ENCODE assay signal across 13 cellular contexts in the genomic region with DNA sequence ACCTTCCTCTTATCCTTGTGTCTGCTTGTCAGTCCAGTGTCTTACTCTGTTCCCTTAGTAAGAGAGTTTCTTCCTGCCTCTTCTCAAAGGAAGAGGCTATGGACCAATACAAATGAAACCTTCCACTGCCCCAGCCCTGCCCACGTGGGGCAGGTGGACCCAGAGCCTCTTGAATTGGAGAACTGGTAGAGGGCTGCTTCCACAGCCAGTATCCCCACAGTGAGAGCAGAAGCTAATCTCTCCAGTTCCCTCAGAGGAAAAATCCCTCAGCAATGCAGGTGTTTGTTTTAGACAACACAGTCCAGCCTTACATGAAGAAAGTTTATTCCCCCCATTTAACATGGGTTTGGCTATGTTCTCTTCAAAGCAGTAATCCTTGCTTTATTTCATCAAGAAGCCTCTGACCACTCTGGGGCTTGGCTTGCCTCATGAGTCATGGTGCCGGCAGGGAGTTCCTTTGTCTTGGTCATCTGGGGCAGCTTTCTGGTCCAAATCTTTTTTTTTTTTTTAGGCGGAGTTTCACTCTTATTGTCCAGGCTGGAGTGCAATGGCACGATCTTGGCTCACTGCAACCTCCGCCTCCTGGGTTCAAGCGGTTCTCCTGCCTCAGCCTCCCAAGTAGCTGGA. TPM values are rescaled to one million over a fixed set of nuclear protein-coding genes. Genes with fewer than 3 reads are reported as not detected.
DNase-seq lines count a peak whose midpoint lies in the region; ATAC-seq and TF ChIP-seq lines count a peak whose summit lies in the region.
"Had no signal": no experiment of that assay in that cellular context is flagged by ENCODE, and none has a peak within 500 bp of the region (broad histone marks: within the 10 kb centered on the region; RNA-seq: fewer than 3 reads in every experiment).

No MANE protein-coding gene starts in this region.

- H3K4me3 Mint-ChIP-seq in activated CD8-positive, alpha-beta T cell treated with anti-CD3 and anti-CD28 coated beads for 36 hours = no peak overlapping the region
- H3K4me3 Mint-ChIP-seq: stimulated activated memory B cell treated with anti-CD40 and anti-IgM and Interleukin-4, amounts not matched to agents 10 μg/mL and 1 μg/mL and 100 μg/mL, for 72 hours had no signal

- H3K27me3 Mint-ChIP-seq in activated CD8-positive, alpha-beta T cell treated with anti-CD3 and anti-CD28 coated beads for 36 hours = peaks cover 15% of the 10 kb centered on the region

- H3K4me1 ChIP-seq in left lung = peaks cover 0 to 4% of the 10 kb centered on the region in 2 donors

- H3K27me3 ChIP-seq in left lung = no peaks in the 10 kb centered on the region

- H3K27ac ChIP-seq in left lung = no peak overlapping the region

- H3K4me3 ChIP-seq in cardiac fibroblast (replicated peaks in 1 of 2; ENCODE audit: low read depth in 2 of 2, low read length in 2 of 2) (no peak overlapping the region), left lung (no peak overlapping the region)
- H3K4me3 ChIP-seq: GM12878 had no signal

- no peaks in the 10 kb centered on the region for H3K4me1 Mint-ChIP-seq in activated CD8-positive, alpha-beta T cell treated with anti-CD3 and anti-CD28 coated beads for 36 hours (ENCODE audit: low read depth)

- no peak overlapping the region for H3K27ac Mint-ChIP-seq in activated CD8-positive, alpha-beta T cell treated with anti-CD3 and anti-CD28 coated beads for 36 hours
- H3K27ac Mint-ChIP-seq: stimulated activated memory B cell treated with anti-CD40 and anti-IgM and Interleukin-4, amounts not matched to agents 10 μg/mL and 1 μg/mL and 100 μg/mL, for 72 hours had no signal

- H3K36me3 ChIP-seq in left lung = no peaks in the 10 kb centered on the region

- POLR2A ChIA-PET in activated CD8-positive, alpha-beta T cell treated with anti-CD3 and anti-CD28 coated beads for 36 hours (lab: Charles Lee) = no interaction called here

- intact Hi-C loops in left lung (cut with DNase I) = no loop called here
- intact Hi-C loops in activated CD8-positive, alpha-beta T cell treated with anti-CD3 and anti-CD28 coated beads for 36 hours (cut with micrococcal nuclease) = no loop called here

- no peaks in the 10 kb centered on the region for H3K36me3 Mint-ChIP-seq in activated CD8-positive, alpha-beta T cell treated with anti-CD3 and anti-CD28 coated beads for 36 hours (ENCODE audit: low read depth)

- H3K9me3 ChIP-seq in left lung = no peaks in the 10 kb centered on the region

- no peaks in the 10 kb centered on the region for H3K9me3 Mint-ChIP-seq in activated CD8-positive, alpha-beta T cell treated with anti-CD3 and anti-CD28 coated beads for 36 hours
- H3K9me3 Mint-ChIP-seq: stimulated activated memory B cell treated with anti-CD40 and anti-IgM and Interleukin-4, amounts not matched to agents 10 μg/mL and 1 μg/mL and 100 μg/mL, for 72 hours had no signal

- ATAC-seq in left lung = peak; percentile 34
- ATAC-seq in GM21367 (IDR thresholded peaks at IDR 0.05; ENCODE audit: unreplicated experiment) = no peak
- no peak for ATAC-seq in activated CD8-positive, alpha-beta T cell treated with anti-CD3 and anti-CD28 coated beads for 36 hours
- ATAC-seq: GM12878; stimulated activated memory B cell treated with anti-CD40 and anti-IgM and Interleukin-4, amounts not matched to agents 10 μg/mL and 1 μg/mL and 100 μg/mL, for 72 hours had no signal

- peak; percentile 83 for DNase-seq in AG20443 (ENCODE audit: low spot score)
- peak; percentile 0 for DNase-seq in NCI-H69 (lab: John Stamatoyannopoulos, UW)
- DNase-seq in cardiac fibroblast (ENCODE audit: low read depth in 2 of 2) = peak; percentile 71 to 83
- no peak for DNase-seq in left lung
- no peak for DNase-seq in cerebellum (ENCODE audit: low spot score)
- no peak for DNase-seq in hypothalamus (lab: John Stamatoyannopoulos, UW)
- no peak for DNase-seq in activated CD8-positive, alpha-beta T cell treated with anti-CD3 and anti-CD28 coated beads for 36 hours
- DNase-seq: activated gamma-delta T cell treated with Interleukin-2 at 50 U/mL for 16 hours; DMS53; stimulated activated CD4-positive, alpha-beta T cell treated with anti-CD3 and anti-CD28 coated beads, Interleukin-4, amount 100 ng/mL, for 24 hours had no signal

- CTCF ChIA-PET in activated CD8-positive, alpha-beta T cell treated with anti-CD3 and anti-CD28 coated beads for 36 hours (lab: Charles Lee) = no interaction called here

- TF ChIP-seq CTCF in cardiac fibroblast (IDR thresholded peaks at IDR 0.05; ENCODE audit: low read depth, low read length) (no peak), left lung (IDR thresholded peaks at IDR 0.05) (no peak)
- no peak for TF ChIP-seq CTCF in activated CD8-positive, alpha-beta T cell treated with anti-CD3 and anti-CD28 coated beads for 36 hours (IDR thresholded peaks at IDR 0.05)

RNA-seq across cellular contexts. Expression of a gene that starts 6.5 kb away (rescaled TPM):
- 10 to 100 TPM; 87.5 to 96.8 TPM for total RNA-seq in left lung
- total RNA-seq in cerebellum = 16.3 TPM
- total RNA-seq in activated CD8-positive, alpha-beta T cell treated with anti-CD3 and anti-CD28 coated beads for 36 hours = 1 to 10 TPM in 1 of 2 experiments, under 1 TPM in 1; 0.79 to 1.2 TPM

Comparison
In these comparisons a context has a peak if more than half of its experiments do, and no peak if none do; other contexts are left out.
1. DNase-seq: peak in AG20443 (single experiment), NCI-H69 (single experiment) and cardiac fibroblast (2 of 2); none in left lung (0 of 2), cerebellum (single experiment), hypothalamus (0 of 51) and activated CD8-positive, alpha-beta T cell treated with anti-CD3 and anti-CD28 coated beads for 36 hours (single experiment).